1 cellular context compared by ENCODE assay signal in genomic region chr20:62066983-62067433, GRCh38.
TF ChIP-seq lines count a peak whose summit lies in the region.

No MANE protein-coding gene starts in this region.

TF ChIP-seq in endothelial cell of umbilical vein, 7 proteins besides CTCF, POLR2A, EP300 and RAD21 (continued from another document):
- no peak for TF ChIP-seq MAX (IDR thresholded peaks at IDR 0.05; ENCODE audit: insufficient read depth, insufficient read length)
- no peak for TF ChIP-seq JUN (IDR thresholded peaks at IDR 0.05; ENCODE audit: borderline replicate concordance, insufficient read depth, insufficient read length, low read depth)
- no peak for TF ChIP-seq MYC (IDR thresholded peaks at IDR 0.05; ENCODE audit: low read depth, low read length)
- TF ChIP-seq POLR2AphosphoS5 (IDR thresholded peaks at IDR 0.05; ENCODE audit: insufficient read depth, low read depth, low read length): no peak
TF ChIP-seq in endothelial cell of umbilical vein: peak in this region for 0.
